ENCODE assay signal across 1 cellular context in the genomic region with DNA sequence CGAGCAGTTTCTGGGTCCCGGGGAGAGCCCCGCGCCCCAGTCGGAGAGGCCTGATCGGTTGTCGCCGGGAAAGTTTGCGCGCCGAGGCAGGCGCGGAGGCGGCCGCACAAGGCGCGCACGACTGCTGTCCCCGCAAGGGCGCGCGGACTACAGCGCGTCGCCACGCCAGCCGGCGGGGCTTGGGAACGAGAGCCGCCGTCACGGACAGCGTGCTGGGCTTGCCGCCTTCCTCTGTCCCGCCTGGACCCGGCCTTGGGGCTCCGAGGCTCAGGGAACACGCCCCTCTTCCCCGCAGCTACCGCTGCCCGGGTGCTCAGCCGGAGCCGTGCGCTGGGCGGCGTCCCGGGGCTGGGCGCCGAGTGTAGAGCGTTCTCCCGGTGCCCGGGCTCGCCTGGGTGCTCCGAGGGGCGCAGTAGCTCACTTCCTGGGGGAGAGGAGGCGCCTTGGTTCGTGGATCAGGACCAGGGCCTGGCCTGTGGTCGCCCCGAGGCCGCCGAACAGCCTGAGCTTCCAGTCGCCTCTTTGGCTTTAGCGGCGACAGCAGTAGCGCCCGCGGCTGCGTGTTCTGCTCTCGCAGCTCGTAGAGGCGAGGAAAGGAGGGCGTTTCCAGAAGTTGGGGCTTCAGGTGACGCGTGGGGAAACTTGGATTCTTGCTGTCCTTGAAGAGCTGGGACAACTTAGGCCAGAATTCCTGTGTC.
A peak's percentile ranks its signal among the peaks of the same experiment; 100 is the strongest.
TF ChIP-seq lines count a peak whose summit lies in the region.

No MANE protein-coding gene starts in this region.

TF ChIP-seq in HepG2, 621 proteins besides CTCF, POLR2A, EP300 and RAD21 (continued from another document and continues in another):
- TF ChIP-seq, protein P1, sequence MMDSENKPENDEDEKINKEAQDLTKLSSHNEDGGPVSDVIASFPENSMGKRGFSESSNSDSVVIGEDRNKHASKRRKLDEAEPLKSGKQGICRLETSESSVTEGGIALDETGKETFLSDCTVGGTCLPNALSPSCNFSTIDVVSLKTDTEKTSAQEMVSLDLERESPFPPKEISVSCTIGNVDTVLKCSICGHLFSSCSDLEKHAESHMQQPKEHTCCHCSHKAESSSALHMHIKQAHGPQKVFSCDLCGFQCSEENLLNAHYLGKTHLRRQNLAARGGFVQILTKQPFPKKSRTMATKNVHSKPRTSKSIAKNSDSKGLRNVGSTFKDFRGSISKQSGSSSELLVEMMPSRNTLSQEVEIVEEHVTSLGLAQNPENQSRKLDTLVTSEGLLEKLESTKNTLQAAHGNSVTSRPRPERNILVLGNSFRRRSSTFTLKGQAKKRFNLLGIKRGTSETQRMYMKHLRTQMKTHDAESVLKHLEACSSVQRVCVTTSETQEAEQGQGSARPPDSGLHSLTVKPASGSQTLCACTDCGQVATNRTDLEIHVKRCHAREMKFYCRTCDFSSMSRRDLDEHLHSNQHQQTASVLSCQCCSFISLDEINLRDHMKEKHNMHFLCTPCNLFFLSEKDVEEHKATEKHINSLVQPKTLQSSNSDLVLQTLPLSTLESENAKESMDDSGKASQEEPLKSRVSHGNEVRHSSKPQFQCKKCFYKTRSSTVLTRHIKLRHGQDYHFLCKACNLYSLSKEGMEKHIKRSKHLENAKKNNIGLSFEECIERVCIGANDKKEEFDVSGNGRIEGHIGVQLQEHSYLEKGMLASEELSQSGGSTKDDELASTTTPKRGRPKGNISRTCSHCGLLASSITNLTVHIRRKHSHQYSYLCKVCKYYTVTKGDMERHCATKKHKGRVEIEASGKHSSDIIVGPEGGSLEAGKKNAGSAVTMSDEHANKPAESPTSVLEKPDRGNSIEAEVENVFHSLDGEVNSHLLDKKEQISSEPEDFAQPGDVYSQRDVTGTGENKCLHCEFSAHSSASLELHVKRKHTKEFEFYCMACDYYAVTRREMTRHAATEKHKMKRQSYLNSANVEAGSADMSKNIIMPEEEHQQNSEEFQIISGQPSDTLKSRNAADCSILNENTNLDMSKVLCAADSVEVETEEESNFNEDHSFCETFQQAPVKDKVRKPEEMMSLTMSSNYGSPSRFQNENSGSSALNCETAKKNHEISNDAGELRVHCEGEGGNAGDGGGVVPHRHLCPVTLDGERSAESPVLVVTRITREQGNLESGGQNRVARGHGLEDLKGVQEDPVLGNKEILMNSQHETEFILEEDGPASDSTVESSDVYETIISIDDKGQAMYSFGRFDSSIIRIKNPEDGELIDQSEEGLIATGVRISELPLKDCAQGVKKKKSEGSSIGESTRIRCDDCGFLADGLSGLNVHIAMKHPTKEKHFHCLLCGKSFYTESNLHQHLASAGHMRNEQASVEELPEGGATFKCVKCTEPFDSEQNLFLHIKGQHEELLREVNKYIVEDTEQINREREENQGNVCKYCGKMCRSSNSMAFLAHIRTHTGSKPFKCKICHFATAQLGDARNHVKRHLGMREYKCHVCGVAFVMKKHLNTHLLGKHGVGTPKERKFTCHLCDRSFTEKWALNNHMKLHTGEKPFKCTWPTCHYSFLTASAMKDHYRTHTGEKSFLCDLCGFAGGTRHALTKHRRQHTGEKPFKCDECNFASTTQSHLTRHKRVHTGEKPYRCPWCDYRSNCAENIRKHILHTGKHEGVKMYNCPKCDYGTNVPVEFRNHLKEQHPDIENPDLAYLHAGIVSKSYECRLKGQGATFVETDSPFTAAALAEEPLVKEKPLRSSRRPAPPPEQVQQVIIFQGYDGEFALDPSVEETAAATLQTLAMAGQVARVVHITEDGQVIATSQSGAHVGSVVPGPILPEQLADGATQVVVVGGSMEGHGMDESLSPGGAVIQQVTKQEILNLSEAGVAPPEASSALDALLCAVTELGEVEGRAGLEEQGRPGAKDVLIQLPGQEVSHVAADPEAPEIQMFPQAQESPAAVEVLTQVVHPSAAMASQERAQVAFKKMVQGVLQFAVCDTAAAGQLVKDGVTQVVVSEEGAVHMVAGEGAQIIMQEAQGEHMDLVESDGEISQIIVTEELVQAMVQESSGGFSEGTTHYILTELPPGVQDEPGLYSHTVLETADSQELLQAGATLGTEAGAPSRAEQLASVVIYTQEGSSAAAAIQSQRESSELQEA (CRISPR knock-in tag; IDR thresholded peaks at IDR 0.05; ENCODE audit: not compliant biosample characterization), result no peak
- TF ChIP-seq ZNF543 (CRISPR knock-in tag; IDR thresholded peaks at IDR 0.05) (no peak), ZNF264 (CRISPR knock-in tag; IDR thresholded peaks at IDR 0.05) (no peak), YEATS2 (CRISPR knock-in tag; IDR thresholded peaks at IDR 0.05; ENCODE audit: borderline replicate concordance) (no peak), REPIN1 (CRISPR knock-in tag; IDR thresholded peaks at IDR 0.05; ENCODE audit: borderline replicate concordance, low read depth) (0 out of 2 replicates have a peak, but pooled peaks have one; percentile 13), ZNF605 (CRISPR knock-in tag; IDR thresholded peaks at IDR 0.05) (0 out of 2 replicates have a peak, but pooled peaks have one; percentile 30), PHF5A (CRISPR knock-in tag; IDR thresholded peaks at IDR 0.05; ENCODE audit: low read depth, unreplicated experiment) (no peak), MYC (CRISPR knock-in tag; IDR thresholded peaks at IDR 0.05; ENCODE audit: borderline replicate concordance) (peak; percentile 55; the same call in 1 of the 2 replicates), ZNF205 (CRISPR knock-in tag; IDR thresholded peaks at IDR 0.05) (peak; percentile 50; the same call in 1 of the 2 replicates), RXRB (CRISPR knock-in tag; IDR thresholded peaks at IDR 0.05; ENCODE audit: borderline replicate concordance) (no peak), SMAD1 (CRISPR knock-in tag; IDR thresholded peaks at IDR 0.05; ENCODE audit: borderline replicate concordance, low read depth) (no peak), ZIK1 (CRISPR knock-in tag; IDR thresholded peaks at IDR 0.05; ENCODE audit: borderline replicate concordance, low read depth) (peak; percentile 62; the same call in 1 of the 2 replicates), SRF (IDR thresholded peaks at IDR 0.05; ENCODE audit: low read depth, low read length) (no peak), TAF1 (CRISPR knock-in tag; IDR thresholded peaks at IDR 0.05) (peak; percentile 19; the same call in 1 of the 2 replicates), ARNTL (CRISPR knock-in tag; IDR thresholded peaks at IDR 0.05) (no peak), ZNF773 (CRISPR knock-in tag; IDR thresholded peaks at IDR 0.05; ENCODE audit: borderline replicate concordance) (peak; percentile 65; the same call in 1 of the 2 replicates), JUNB (CRISPR knock-in tag; IDR thresholded peaks at IDR 0.05; ENCODE audit: borderline replicate concordance) (no peak), ZNF570 (CRISPR knock-in tag; IDR thresholded peaks at IDR 0.05; ENCODE audit: borderline replicate concordance) (no peak), CCAR2 (optimal IDR thresholded peaks at IDR 0.05; ENCODE audit: low read depth, low read length) (no peak), SIN3A (IDR thresholded peaks at IDR 0.05; ENCODE audit: borderline replicate concordance, low read depth, low read length) (peak; percentile 26; the same call in 1 of the 2 replicates), ZNF615 (CRISPR knock-in tag; IDR thresholded peaks at IDR 0.05; ENCODE audit: borderline replicate concordance) (no peak), ZBTB8A (CRISPR knock-in tag; IDR thresholded peaks at IDR 0.05; ENCODE audit: borderline replicate concordance, low read depth) (no peak), WIZ (CRISPR knock-in tag; IDR thresholded peaks at IDR 0.05) (0 out of 2 replicates have a peak, but pooled peaks have one; percentile 53), TRIM24 (CRISPR knock-in tag; IDR thresholded peaks at IDR 0.05) (no peak), RAD51 (IDR thresholded peaks at IDR 0.05; ENCODE audit: borderline replicate concordance) (no peak), HNF4A (CRISPR knock-in tag; IDR thresholded peaks at IDR 0.05) (no peak), ZNF709 (CRISPR knock-in tag; IDR thresholded peaks at IDR 0.05) (no peak), SALL2 (CRISPR knock-in tag; IDR thresholded peaks at IDR 0.05) (peak; percentile 65; the same call in 1 of the 2 replicates), POGZ (CRISPR knock-in tag; IDR thresholded peaks at IDR 0.05) (peak; percentile 48; the same call in 1 of the 2 replicates), ZSCAN29 (CRISPR knock-in tag; conservative IDR thresholded peaks at IDR 0.05) (no peak), ZNF382 (CRISPR knock-in tag; IDR thresholded peaks at IDR 0.05; ENCODE audit: borderline replicate concordance) (no peak), ZNF674 (CRISPR knock-in tag; IDR thresholded peaks at IDR 0.05; ENCODE audit: low read depth) (peak; percentile 91; the same call in 1 of the 2 replicates), ATF7-NPFF (CRISPR knock-in tag; IDR thresholded peaks at IDR 0.05; ENCODE audit: low read depth) (peak; percentile 51), SP140L (CRISPR knock-in tag; IDR thresholded peaks at IDR 0.05; ENCODE audit: borderline replicate concordance) (no peak), IKZF1 (IDR thresholded peaks at IDR 0.05) (no peak), SIN3B (IDR thresholded peaks at IDR 0.05; ENCODE audit: low read length) (no peak), PPARG (CRISPR knock-in tag; conservative IDR thresholded peaks at IDR 0.05) (0 out of 2 replicates have a peak, but pooled peaks have one; percentile 28), ZBTB38 (CRISPR knock-in tag; IDR thresholded peaks at IDR 0.05) (peak; percentile 24; the same call in 1 of the 2 replicates), SMYD3 (CRISPR knock-in tag; IDR thresholded peaks at IDR 0.05) (no peak), CBX2 (IDR thresholded peaks at IDR 0.05; ENCODE audit: low read depth, low read length) (no peak), CBX2 (CRISPR knock-in tag; IDR thresholded peaks at IDR 0.05; ENCODE audit: low read depth) (no peak), KLF15 (CRISPR knock-in tag; IDR thresholded peaks at IDR 0.05; ENCODE audit: borderline replicate concordance) (0 out of 2 replicates have a peak, but pooled peaks have one; percentile 44), ZNF670 (CRISPR knock-in tag; IDR thresholded peaks at IDR 0.05; ENCODE audit: borderline replicate concordance) (no peak), ASH2L (IDR thresholded peaks at IDR 0.05; ENCODE audit: insufficient read length, low read depth, low read length) (no peak), ZNF235 (CRISPR knock-in tag; IDR thresholded peaks at IDR 0.05; ENCODE audit: borderline replicate concordance) (no peak)
- TF ChIP-seq, protein P2, sequence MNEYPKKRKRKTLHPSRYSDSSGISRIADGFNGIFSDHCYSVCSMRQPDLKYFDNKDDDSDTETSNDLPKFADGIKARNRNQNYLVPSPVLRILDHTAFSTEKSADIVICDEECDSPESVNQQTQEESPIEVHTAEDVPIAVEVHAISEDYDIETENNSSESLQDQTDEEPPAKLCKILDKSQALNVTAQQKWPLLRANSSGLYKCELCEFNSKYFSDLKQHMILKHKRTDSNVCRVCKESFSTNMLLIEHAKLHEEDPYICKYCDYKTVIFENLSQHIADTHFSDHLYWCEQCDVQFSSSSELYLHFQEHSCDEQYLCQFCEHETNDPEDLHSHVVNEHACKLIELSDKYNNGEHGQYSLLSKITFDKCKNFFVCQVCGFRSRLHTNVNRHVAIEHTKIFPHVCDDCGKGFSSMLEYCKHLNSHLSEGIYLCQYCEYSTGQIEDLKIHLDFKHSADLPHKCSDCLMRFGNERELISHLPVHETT (CRISPR knock-in tag; conservative IDR thresholded peaks at IDR 0.05), result 0 out of 2 replicates have a peak, but pooled peaks have one; percentile 55
- TF ChIP-seq, protein P3, sequence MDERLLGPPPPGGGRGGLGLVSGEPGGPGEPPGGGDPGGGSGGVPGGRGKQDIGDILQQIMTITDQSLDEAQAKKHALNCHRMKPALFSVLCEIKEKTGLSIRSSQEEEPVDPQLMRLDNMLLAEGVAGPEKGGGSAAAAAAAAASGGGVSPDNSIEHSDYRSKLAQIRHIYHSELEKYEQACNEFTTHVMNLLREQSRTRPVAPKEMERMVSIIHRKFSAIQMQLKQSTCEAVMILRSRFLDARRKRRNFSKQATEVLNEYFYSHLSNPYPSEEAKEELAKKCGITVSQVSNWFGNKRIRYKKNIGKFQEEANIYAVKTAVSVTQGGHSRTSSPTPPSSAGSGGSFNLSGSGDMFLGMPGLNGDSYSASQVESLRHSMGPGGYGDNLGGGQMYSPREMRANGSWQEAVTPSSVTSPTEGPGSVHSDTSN (CRISPR knock-in tag; IDR thresholded peaks at IDR 0.05), result no peak
- TF ChIP-seq, protein P4, sequence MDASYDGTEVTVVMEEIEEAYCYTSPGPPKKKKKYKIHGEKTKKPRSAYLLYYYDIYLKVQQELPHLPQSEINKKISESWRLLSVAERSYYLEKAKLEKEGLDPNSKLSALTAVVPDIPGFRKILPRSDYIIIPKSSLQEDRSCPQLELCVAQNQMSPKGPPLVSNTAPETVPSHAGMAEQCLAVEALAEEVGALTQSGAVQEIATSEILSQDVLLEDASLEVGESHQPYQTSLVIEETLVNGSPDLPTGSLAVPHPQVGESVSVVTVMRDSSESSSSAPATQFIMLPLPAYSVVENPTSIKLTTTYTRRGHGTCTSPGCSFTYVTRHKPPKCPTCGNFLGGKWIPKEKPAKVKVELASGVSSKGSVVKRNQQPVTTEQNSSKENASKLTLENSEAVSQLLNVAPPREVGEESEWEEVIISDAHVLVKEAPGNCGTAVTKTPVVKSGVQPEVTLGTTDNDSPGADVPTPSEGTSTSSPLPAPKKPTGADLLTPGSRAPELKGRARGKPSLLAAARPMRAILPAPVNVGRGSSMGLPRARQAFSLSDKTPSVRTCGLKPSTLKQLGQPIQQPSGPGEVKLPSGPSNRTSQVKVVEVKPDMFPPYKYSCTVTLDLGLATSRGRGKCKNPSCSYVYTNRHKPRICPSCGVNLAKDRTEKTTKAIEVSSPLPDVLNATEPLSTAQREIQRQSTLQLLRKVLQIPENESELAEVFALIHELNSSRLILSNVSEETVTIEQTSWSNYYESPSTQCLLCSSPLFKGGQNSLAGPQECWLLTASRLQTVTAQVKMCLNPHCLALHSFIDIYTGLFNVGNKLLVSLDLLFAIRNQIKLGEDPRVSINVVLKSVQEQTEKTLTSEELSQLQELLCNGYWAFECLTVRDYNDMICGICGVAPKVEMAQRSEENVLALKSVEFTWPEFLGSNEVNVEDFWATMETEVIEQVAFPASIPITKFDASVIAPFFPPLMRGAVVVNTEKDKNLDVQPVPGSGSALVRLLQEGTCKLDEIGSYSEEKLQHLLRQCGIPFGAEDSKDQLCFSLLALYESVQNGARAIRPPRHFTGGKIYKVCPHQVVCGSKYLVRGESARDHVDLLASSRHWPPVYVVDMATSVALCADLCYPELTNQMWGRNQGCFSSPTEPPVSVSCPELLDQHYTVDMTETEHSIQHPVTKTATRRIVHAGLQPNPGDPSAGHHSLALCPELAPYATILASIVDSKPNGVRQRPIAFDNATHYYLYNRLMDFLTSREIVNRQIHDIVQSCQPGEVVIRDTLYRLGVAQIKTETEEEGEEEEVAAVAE (CRISPR knock-in tag; IDR thresholded peaks at IDR 0.05; ENCODE audit: borderline replicate concordance), result no peak
- TF ChIP-seq, protein P5, sequence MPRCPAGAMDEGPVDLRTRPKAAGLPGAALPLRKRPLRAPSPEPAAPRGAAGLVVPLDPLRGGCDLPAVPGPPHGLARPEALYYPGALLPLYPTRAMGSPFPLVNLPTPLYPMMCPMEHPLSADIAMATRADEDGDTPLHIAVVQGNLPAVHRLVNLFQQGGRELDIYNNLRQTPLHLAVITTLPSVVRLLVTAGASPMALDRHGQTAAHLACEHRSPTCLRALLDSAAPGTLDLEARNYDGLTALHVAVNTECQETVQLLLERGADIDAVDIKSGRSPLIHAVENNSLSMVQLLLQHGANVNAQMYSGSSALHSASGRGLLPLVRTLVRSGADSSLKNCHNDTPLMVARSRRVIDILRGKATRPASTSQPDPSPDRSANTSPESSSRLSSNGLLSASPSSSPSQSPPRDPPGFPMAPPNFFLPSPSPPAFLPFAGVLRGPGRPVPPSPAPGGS (CRISPR knock-in tag; IDR thresholded peaks at IDR 0.05), result no peak
